1 cellular context compared by ENCODE assay signal in genomic region chr20:4820833-4821518, GRCh38.
TF ChIP-seq lines count a peak whose summit lies in the region.

No MANE protein-coding gene starts in this region.

TF ChIP-seq in IMR-90, 13 proteins besides CTCF, POLR2A, EP300 and RAD21:
- TF ChIP-seq SMC3 (IDR thresholded peaks at IDR 0.05; ENCODE audit: low read depth, low read length) (no peak), MAFK (IDR thresholded peaks at IDR 0.05; ENCODE audit: low read depth, low read length) (no peak), RFX5 (IDR thresholded peaks at IDR 0.05; ENCODE audit: low read depth, low read length) (no peak), CHD1 (IDR thresholded peaks at IDR 0.05; ENCODE audit: low read depth, low read length) (no peak), CEBPB (IDR thresholded peaks at IDR 0.05; ENCODE audit: low read depth, low read length) (no peak), FOS (IDR thresholded peaks at IDR 0.05; ENCODE audit: low read depth, low read length) (no peak)
TF ChIP-seq in IMR-90: peak in this region for 0.
